19 cellular contexts compared by ENCODE assay signal in genomic region chrX:148670277-148670676, GRCh38.
"Had no signal": no experiment of that assay in that cellular context is flagged by ENCODE, and none has a peak within 500 bp of the region (broad histone marks: within the 10 kb centered on the region; RNA-seq: fewer than 3 reads in every experiment).

No MANE protein-coding gene starts in this region.

- ATAC-seq: activated CD4-positive, alpha-beta T cell treated with anti-CD3 and anti-CD28 coated beads for 36 hours; left lobe of liver; mucosa of descending colon; naive thymus-derived CD8-positive, alpha-beta T cell; stimulated activated effector memory CD8-positive, alpha-beta T cell treated with anti-CD3 and anti-CD28 coated beads, Interleukin-12 subunit alpha, Interleukin-12 subunit beta, amount 100 ng/mL, for 72 hours had no signal

- DNase-seq: activated CD4-positive, alpha-beta memory T cell treated with anti-CD3 and anti-CD28 coated beads, Interleukin-2, amount 10 ng/mL, durations not matched to agents 7 days and 5 days; activated CD4-positive, alpha-beta T cell treated with anti-CD3 and anti-CD28 coated beads for 36 hours; activated CD8-positive, alpha-beta memory T cell treated with anti-CD3 and anti-CD28 coated beads, Interleukin-2, amount 50 U/mL, for 48 hours; activated naive CD4-positive, alpha-beta T cell treated with Interleukin-2 at 50 U/mL for 16 hours; esophagus squamous epithelium; foreskin melanocyte; islet precursor cell; mammary epithelial cell; mucosa of descending colon; naive thymus-derived CD8-positive, alpha-beta T cell; posterior cingulate gyrus; small intestine; transverse colon had no signal

- H3K4me3 ChIP-seq: cardiac muscle cell, esophagus squamous epithelium, mucosa of descending colon, right atrium auricular region, transverse colon had no signal

- H3K27me3 ChIP-seq: cardiac muscle cell, esophagus squamous epithelium, neutrophil, right atrium auricular region, transverse colon had no signal

- H3K27ac ChIP-seq: cardiac muscle cell, esophagus squamous epithelium, neutrophil, right atrium auricular region, transverse colon, VCaP had no signal

- H3K4me1 ChIP-seq: esophagus squamous epithelium, right atrium auricular region, transverse colon had no signal

- H3K9me3 ChIP-seq: neutrophil, transverse colon had no signal

- H3K36me3 ChIP-seq: cardiac muscle cell, esophagus squamous epithelium, neutrophil, right atrium auricular region, transverse colon had no signal
